In the genomic region with DNA sequence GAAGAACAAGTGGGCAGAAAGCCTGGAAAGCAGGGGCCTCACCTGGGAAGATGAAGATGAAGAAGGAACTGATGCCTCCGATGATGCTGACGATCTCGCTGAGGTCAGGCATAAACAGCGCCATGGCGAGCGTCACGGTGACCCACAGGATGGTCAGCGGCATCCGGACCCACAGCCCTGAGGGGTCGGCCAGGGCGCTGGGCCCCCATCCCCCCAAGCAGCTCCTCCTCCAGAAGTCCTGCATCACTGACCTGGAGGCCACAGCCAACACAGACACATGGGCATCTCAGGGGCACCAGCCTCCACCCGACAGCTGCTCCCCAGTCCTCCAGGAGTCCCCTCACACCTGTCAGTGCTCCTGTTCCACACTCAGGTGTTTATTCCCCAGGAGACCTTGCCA, we compare ENCODE assay signal across 8 cellular contexts. TPM values are rescaled to one million over a fixed set of nuclear protein-coding genes. Genes with fewer than 3 reads are reported as not detected.
"Had no signal": no experiment of that assay in that cellular context is flagged by ENCODE, and none has a peak within 500 bp of the region (broad histone marks: within the 10 kb centered on the region; RNA-seq: fewer than 3 reads in every experiment).

No MANE protein-coding gene starts in this region.

- H3K27ac Mint-ChIP-seq: GM23338 had no signal

- H3K4me3 ChIP-seq: GM23338, K562 had no signal

- H3K4me2 ChIP-seq: GM23338 had no signal

- H3K4me3 Mint-ChIP-seq: GM23338, H9 had no signal

- H2AFZ ChIP-seq: GM23338 had no signal

- ATAC-seq: GM23338, K562 had no signal

- DNase-seq: H9, HCEC 1CT, IMR-90, KG1 had no signal

RNA-seq across cellular contexts. Expression of a gene that starts 26.1 kb away (rescaled TPM):
- total RNA-seq: GM23338, H1, HT-29, IMR-90, K562 had no signal

RNA-seq across cellular contexts. Expression of a gene that starts 48.4 kb away (rescaled TPM):
- total RNA-seq: HT-29, IMR-90, K562 had no signal
